ENCODE assay signal across 10 cellular contexts in the genomic region with DNA sequence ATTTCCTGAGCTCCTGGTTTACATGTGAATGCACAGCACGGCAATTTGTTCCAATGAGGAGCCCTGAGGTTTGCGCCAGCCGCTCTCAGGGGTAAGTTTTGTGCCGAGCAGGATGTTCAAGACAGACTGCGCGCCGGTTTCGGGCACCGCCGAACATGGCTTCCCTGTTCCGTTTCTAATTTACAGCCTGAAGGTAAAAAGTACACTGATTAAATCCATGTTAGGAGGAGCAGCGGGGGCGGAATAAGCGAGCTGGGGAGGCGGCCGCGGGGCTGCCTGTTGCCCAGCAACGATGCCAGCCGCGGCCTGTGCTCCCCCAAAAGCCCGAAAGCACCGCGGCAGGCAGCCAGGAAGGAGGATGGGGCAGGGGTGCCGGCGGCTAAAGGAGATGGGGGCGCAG. TPM values are rescaled to one million over a fixed set of nuclear protein-coding genes. Genes with fewer than 3 reads are reported as not detected.
DNase-seq lines count a peak whose midpoint lies in the region; ATAC-seq and TF ChIP-seq lines count a peak whose summit lies in the region.
"Had no signal": no experiment of that assay in that cellular context is flagged by ENCODE, and none has a peak within 500 bp of the region (broad histone marks: within the 10 kb centered on the region; RNA-seq: fewer than 3 reads in every experiment).

No MANE protein-coding gene starts in this region.

- peaks cover 3% of the 10 kb centered on the region for H3K79me2 ChIP-seq in trophoblast cell (ENCODE audit: control insufficient read depth, insufficient read depth, low read length, poor library complexity)

- H2BK5ac ChIP-seq in trophoblast cell (ENCODE audit: low read depth, low read length, poor library complexity) = no peak overlapping the region

- no peak overlapping the region for H2AFZ ChIP-seq in trophoblast cell (ENCODE audit: insufficient read depth, low read length, poor library complexity)

- DNase-seq in G401 (ENCODE audit: low spot score) (peak; percentile 53), H7 (peak; percentile 62), choroid plexus epithelial cell (ENCODE audit: low read depth) (no peak), trophoblast cell (peak in 1 of 2 donors; percentile 19), NCI-H345 (lab: John Stamatoyannopoulos, UW) (no peak), T1000 (lab: John Stamatoyannopoulos, UW) (no peak)

- peaks cover 9% of the 10 kb centered on the region for H3K79me1 ChIP-seq in trophoblast cell (ENCODE audit: low read length)

- peaks cover 34% of the 10 kb centered on the region for H3K27me3 ChIP-seq in H7 (ENCODE audit: control insufficient read depth, insufficient read depth, low read length)
- H3K27me3 ChIP-seq in trophoblast cell (ENCODE audit: insufficient read depth, low read length) = no peaks in the 10 kb centered on the region
- H3K27me3 ChIP-seq: adrenal gland had no signal

- ATAC-seq in HG03095 (IDR thresholded peaks at IDR 0.05; ENCODE audit: unreplicated experiment) = no peak

- H4K8ac ChIP-seq in trophoblast cell (ENCODE audit: low read depth, low read length) = no peak overlapping the region

- in situ Hi-C loops in G401 (cut with HindIII; ENCODE audit: low sequenced_read_pairs) = no loop called here

- peak overlapping the region; percentile 49 for H2AK5ac ChIP-seq in trophoblast cell (ENCODE audit: low read length)

- H3K9ac ChIP-seq in trophoblast cell (ENCODE audit: low read length) = no peak overlapping the region

- H3K14ac ChIP-seq in trophoblast cell (ENCODE audit: low read length) = no peak overlapping the region

- H3K4me2 ChIP-seq in trophoblast cell (ENCODE audit: low read length) = no peak overlapping the region

- H3K4me1 ChIP-seq in trophoblast cell (ENCODE audit: control insufficient read depth in 1 of 2, insufficient read depth in 2 of 2, low read length in 2 of 2) = peaks cover 21 to 27% of the 10 kb centered on the region in 2 experiments

- no peaks in the 10 kb centered on the region for H3K36me3 ChIP-seq in H7 (replicated peaks; ENCODE audit: control insufficient read depth, insufficient read depth, low read length)
- H3K36me3 ChIP-seq in trophoblast cell (ENCODE audit: control insufficient read depth in 1 of 2, insufficient read depth in 2 of 2, low read length in 2 of 2) = peaks cover 4 to 6% of the 10 kb centered on the region in 2 experiments
- H3K36me3 ChIP-seq: adrenal gland had no signal

- WGBS in trophoblast cell (ENCODE audit: extremely low coverage, insufficient coverage, insufficient read length) = no CpG with 5 or more reads among the region's 26 CpGs

- peaks cover 5% of the 10 kb centered on the region for H3K9me3 ChIP-seq in trophoblast cell (ENCODE audit: insufficient read depth, low read depth, low read length)
- H3K9me3 ChIP-seq: adrenal gland, heart right ventricle had no signal

- no peak for TF ChIP-seq CTCF in choroid plexus epithelial cell (conservative IDR thresholded peaks at IDR 0.05; ENCODE audit: low read depth, low read length)

- peak overlapping the region; percentile 6 for H2BK12ac ChIP-seq in trophoblast cell (ENCODE audit: low read length)

- H4K91ac ChIP-seq in trophoblast cell (ENCODE audit: low read depth, low read length) = peak overlapping the region; percentile 38

- peak overlapping the region; percentile 3 for H2BK120ac ChIP-seq in trophoblast cell (ENCODE audit: insufficient read depth, low read length, poor library complexity)

- peak overlapping the region; percentile 16 for H3K4ac ChIP-seq in trophoblast cell (ENCODE audit: low read depth, low read length)

- no peak overlapping the region for H3K23ac ChIP-seq in trophoblast cell (ENCODE audit: low read length)

- H3K27ac ChIP-seq in trophoblast cell (ENCODE audit: low read depth, low read length) = no peak overlapping the region
- H3K27ac ChIP-seq: heart right ventricle had no signal

- H3K4me3 ChIP-seq in H7 (ENCODE audit: insufficient read depth, low read depth, low read length) = no peak overlapping the region
- peak overlapping the region; percentile 50 for H3K4me3 ChIP-seq in choroid plexus epithelial cell (ENCODE audit: low read depth, low read length)
- no peak overlapping the region for H3K4me3 ChIP-seq in trophoblast cell (ENCODE audit: low read depth, low read length)
- H3K4me3 ChIP-seq: adrenal gland had no signal

- no peak overlapping the region for H4K12ac ChIP-seq in trophoblast cell (ENCODE audit: low read depth, low read length)

- no peak overlapping the region for H3K18ac ChIP-seq in trophoblast cell (ENCODE audit: low read length)

RNA-seq across cellular contexts. Expression of a gene that starts 6.4 kb away (rescaled TPM):
- 0.78 and 1.1 TPM in 2 replicates for total RNA-seq in G401 (2014; rRNA removed; shearing (Covaris generic))
- total RNA-seq in H7 (2014; rRNA removed; shearing (Covaris generic)) = 0.21 TPM in 1 of 2 replicates, not detected in the other
- polyA plus RNA-seq in trophoblast cell (2013) = 23.8 and 25.2 TPM in 2 replicates
- total RNA-seq: mesenteric fat pad had no signal

RNA-seq across cellular contexts. Expression of a gene that starts 11.0 kb away (rescaled TPM):
- total RNA-seq in G401 (2014; rRNA removed; shearing (Covaris generic)) = 3.1 and 5.9 TPM in 2 replicates
- total RNA-seq in H7 (2014; rRNA removed; shearing (Covaris generic)) = 1.3 and 4.0 TPM in 2 replicates
- polyA plus RNA-seq in trophoblast cell (2013) = 5.8 and 6.2 TPM in 2 replicates

RNA-seq across cellular contexts. Expression of a gene that starts 42.4 kb away (rescaled TPM):
- total RNA-seq in G401 (2014; rRNA removed; shearing (Covaris generic)) = 33.3 and 47.8 TPM in 2 replicates
- total RNA-seq in H7 (2014; rRNA removed; shearing (Covaris generic)) = 10.5 and 12.4 TPM in 2 replicates
- polyA plus RNA-seq in trophoblast cell (2013) = 198 and 213 TPM in 2 replicates

RNA-seq across cellular contexts. Expression of a gene that starts 46.8 kb away (rescaled TPM):
- total RNA-seq in G401 (2014; rRNA removed; shearing (Covaris generic)) = 0.12 and 1.3 TPM in 2 replicates
- total RNA-seq in H7 (2014; rRNA removed; shearing (Covaris generic)) = 0.22 and 0.24 TPM in 2 replicates
- 0.33 and 0.45 TPM in 2 replicates for polyA plus RNA-seq in trophoblast cell (2013)
- total RNA-seq: mesenteric fat pad had no signal

RNA-seq across cellular contexts. Expression of a gene that starts 47.0 kb away (rescaled TPM):
- 108 and 215 TPM in 2 replicates for total RNA-seq in G401 (2014; rRNA removed; shearing (Covaris generic))
- total RNA-seq in H7 (2014; rRNA removed; shearing (Covaris generic)) = 129 and 137 TPM in 2 replicates
- 333 and 368 TPM in 2 replicates for polyA plus RNA-seq in trophoblast cell (2013)

Comparison
In these comparisons a context has a peak if more than half of its experiments do, and no peak if none do; other contexts are left out.
1. DNase-seq: peak in G401 (single experiment) and H7 (single experiment); none in choroid plexus epithelial cell (single experiment), NCI-H345 (single experiment) and T1000 (single experiment).